ENCODE assay signal across 6 cellular contexts in the genomic region with DNA sequence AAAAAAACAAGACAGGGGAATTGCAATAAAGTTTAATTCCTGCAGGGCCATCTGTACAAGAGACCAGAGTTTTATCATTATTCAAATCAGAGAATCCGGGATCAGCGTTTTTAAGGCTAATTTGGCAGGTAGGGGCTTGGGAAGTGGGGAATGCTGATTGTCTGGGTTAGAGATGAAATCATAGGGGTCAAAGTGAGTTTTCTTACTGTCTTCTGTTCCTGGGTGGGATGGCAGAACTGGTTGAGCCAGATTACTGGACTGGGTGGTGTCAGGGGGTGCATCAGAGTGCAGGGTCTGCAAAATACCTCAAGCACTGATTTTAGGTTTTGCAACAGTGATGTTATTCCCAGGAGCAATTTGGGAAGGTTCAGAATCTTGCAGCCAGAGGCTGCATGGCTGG. TPM values are rescaled to one million over a fixed set of nuclear protein-coding genes. Genes with fewer than 3 reads are reported as not detected.
"Had no signal": no experiment of that assay in that cellular context is flagged by ENCODE, and none has a peak within 500 bp of the region (broad histone marks: within the 10 kb centered on the region; RNA-seq: fewer than 3 reads in every experiment).

No MANE protein-coding gene starts in this region.

RNA-seq across cellular contexts. Expression of a gene that starts 6.3 kb away (rescaled TPM):
- total RNA-seq: K562, M059J, Peyer's patch, Right ventricle myocardium superior, RPMI7951, SJSA1 had no signal

RNA-seq across cellular contexts. Expression of a gene that starts 7.2 kb away (rescaled TPM):
- total RNA-seq: K562, M059J, Peyer's patch, RPMI7951, SJSA1 had no signal

RNA-seq across cellular contexts. Expression of a gene that starts 20.3 kb away (rescaled TPM):
- total RNA-seq: K562, M059J, Peyer's patch, SJSA1 had no signal
